Comparison of ENCODE assay signal across 27 cellular contexts in genomic region chr17:74491645-74492044, GRCh38. TPM values are rescaled to one million over a fixed set of nuclear protein-coding genes. Genes with fewer than 3 reads are reported as not detected.
DNase-seq lines count a peak whose midpoint lies in the region; ATAC-seq and TF ChIP-seq lines count a peak whose summit lies in the region.
"Had no signal": no experiment of that assay in that cellular context is flagged by ENCODE, and none has a peak within 500 bp of the region (broad histone marks: within the 10 kb centered on the region; RNA-seq: fewer than 3 reads in every experiment).

No MANE protein-coding gene starts in this region.

- peaks cover 0 to 3% (median 0%) of the 10 kb centered on the region in 7 donors for H3K9me3 Mint-ChIP-seq in CD14-positive monocyte
- peaks cover 0 to 6% (median 0%) of the 10 kb centered on the region in 11 donors for H3K9me3 Mint-ChIP-seq in naive thymus-derived CD4-positive, alpha-beta T cell
- peaks cover 0 to 12% of the 10 kb centered on the region in 2 donors for H3K9me3 Mint-ChIP-seq in stimulated activated naive CD8-positive, alpha-beta T cell treated with anti-CD3 and anti-CD28 coated beads, Interleukin-15, amount 100 ng/mL, for 72 hours

- H3K9me3 ChIP-seq in Peyer's patch (no peaks in the 10 kb centered on the region), HAP-1 (no peaks in the 10 kb centered on the region)
- no peaks in the 10 kb centered on the region for H3K9me3 ChIP-seq in naive thymus-derived CD4-positive, alpha-beta T cell (ENCODE audit: control insufficient read depth in 2 of 3, low read length in 3 of 3)
- H3K9me3 ChIP-seq: esophagus squamous epithelium, gastrocnemius medialis, psoas muscle, thoracic aorta had no signal

- H3K36me3 Mint-ChIP-seq in CD14-positive monocyte = peaks cover 30 to 31% of the 10 kb centered on the region in 2 donors
- peaks cover 0 to 26% (median 4%) of the 10 kb centered on the region in 5 donors for H3K36me3 Mint-ChIP-seq in naive thymus-derived CD4-positive, alpha-beta T cell
- H3K36me3 Mint-ChIP-seq: brain had no signal

- H3K27ac ChIP-seq in Peyer's patch = no peak overlapping the region
- H3K27ac ChIP-seq in naive thymus-derived CD4-positive, alpha-beta T cell (ENCODE audit: low read depth, low read length) = no peak overlapping the region
- H3K27ac ChIP-seq: esophagus squamous epithelium, PC-9, psoas muscle, skin epidermis, thoracic aorta, VCaP had no signal

- peaks cover 0 to 5% (median 1%) of the 10 kb centered on the region in 3 donors for H3K27me3 Mint-ChIP-seq in CD14-positive monocyte (ENCODE audit: low read depth in 3 of 3)
- H3K27me3 Mint-ChIP-seq in naive thymus-derived CD4-positive, alpha-beta T cell = peaks cover 0 to 8% (median 0%) of the 10 kb centered on the region in 5 donors
- no peaks in the 10 kb centered on the region for H3K27me3 Mint-ChIP-seq in stimulated activated naive CD8-positive, alpha-beta T cell treated with anti-CD3 and anti-CD28 coated beads, Interleukin-15, amount 100 ng/mL, for 72 hours
- H3K27me3 Mint-ChIP-seq: stimulated activated memory B cell treated with anti-CD40 and anti-IgM and Interleukin-4, amounts not matched to agents 10 μg/mL and 1 μg/mL and 100 μg/mL, for 72 hours had no signal

- ATAC-seq in naive thymus-derived CD4-positive, alpha-beta T cell = peak; percentile 46
- no peak for ATAC-seq in GM18907 (IDR thresholded peaks at IDR 0.05; ENCODE audit: unreplicated experiment)
- ATAC-seq in stimulated activated naive CD8-positive, alpha-beta T cell treated with anti-CD3 and anti-CD28 coated beads, Interleukin-15, amount 100 ng/mL, for 72 hours = no peak
- ATAC-seq: gastrocnemius medialis; stimulated activated memory B cell treated with anti-CD40 and anti-IgM and Interleukin-4, amounts not matched to agents 10 μg/mL and 1 μg/mL and 100 μg/mL, for 72 hours had no signal

- in situ Hi-C loops in GM13976 (cut with MboI; ENCODE audit: low sequenced_read_pairs, unreplicated experiment) (no loop called here), HAP-1 (cut with MboI; ENCODE audit: low sequenced_read_pairs) (no loop called here)

- POLR2A ChIA-PET in naive thymus-derived CD4-positive, alpha-beta T cell (lab: Charles Lee) = no interaction called here

- TF ChIP-seq CTCF in CD14-positive monocyte (IDR thresholded peaks at IDR 0.05) (no peak), GM13976 (IDR thresholded peaks at IDR 0.05; ENCODE audit: borderline replicate concordance, control extremely low read depth, extremely low read depth, insufficient read depth, missing control alignments) (no peak), Peyer's patch (IDR thresholded peaks at IDR 0.05) (no peak)

- intact Hi-C loops in CD14-positive monocyte (cut with micrococcal nuclease) = loop anchor here (2.0 to 5.0 kb wide), 5 partner anchors 25 to 114 kb away; partner anchors contain the start of genes CD300A (in 1 of the 2) and CD300LB (in 1 of the 2)
- intact Hi-C loops in naive thymus-derived CD4-positive, alpha-beta T cell (cut with micrococcal nuclease) = loop anchor here (2.0 to 10.0 kb wide), 3 partner anchors 57 to 289 kb away; partner anchors contain the start of genes GPRC5C (in 1 of the 2) and RPL38 (in 1 of the 2)

- no peak overlapping the region for H3K4me3 ChIP-seq in Peyer's patch
- H3K4me3 ChIP-seq in naive thymus-derived CD4-positive, alpha-beta T cell (ENCODE audit: low read length) = no peak overlapping the region
- no peak overlapping the region for H3K4me3 ChIP-seq in HAP-1
- H3K4me3 ChIP-seq: esophagus squamous epithelium, gastrocnemius medialis, lung, PC-9, psoas muscle, skin epidermis, thoracic aorta had no signal

- H3K27ac Mint-ChIP-seq in CD14-positive monocyte = peak overlapping the region in 6 of 7 donors; percentile 53 to 91 (median 82)
- no peak overlapping the region for H3K27ac Mint-ChIP-seq in naive thymus-derived CD4-positive, alpha-beta T cell
- H3K27ac Mint-ChIP-seq in stimulated activated naive CD8-positive, alpha-beta T cell treated with anti-CD3 and anti-CD28 coated beads, Interleukin-15, amount 100 ng/mL, for 72 hours = no peak overlapping the region
- H3K27ac Mint-ChIP-seq: endodermal cell; stimulated activated memory B cell treated with anti-CD40 and anti-IgM and Interleukin-4, amounts not matched to agents 10 μg/mL and 1 μg/mL and 100 μg/mL, for 72 hours; T-helper 1 cell treated with Interleukin-12 subunit alpha and Interleukin-12 subunit beta and Interleukin-4 antibody, amounts not matched to agents 30 μg/mL and 1 μg/mL, for 36 hours had no signal

- H3K4me1 ChIP-seq in Peyer's patch (no peaks in the 10 kb centered on the region), HAP-1 (no peaks in the 10 kb centered on the region)
- H3K4me1 ChIP-seq in naive thymus-derived CD4-positive, alpha-beta T cell (ENCODE audit: control insufficient read depth in 2 of 2, insufficient read depth in 2 of 2, low read length in 2 of 2) = peaks cover 0 to 10% of the 10 kb centered on the region in 2 donors
- H3K4me1 ChIP-seq: esophagus squamous epithelium had no signal

- H3K4me3 Mint-ChIP-seq in CD14-positive monocyte = no peak overlapping the region
- H3K4me3 Mint-ChIP-seq in naive thymus-derived CD4-positive, alpha-beta T cell = no peak overlapping the region
- H3K4me3 Mint-ChIP-seq in stimulated activated naive CD8-positive, alpha-beta T cell treated with anti-CD3 and anti-CD28 coated beads, Interleukin-15, amount 100 ng/mL, for 72 hours = no peak overlapping the region
- H3K4me3 Mint-ChIP-seq: brain; endodermal cell; stimulated activated memory B cell treated with anti-CD40 and anti-IgM and Interleukin-4, amounts not matched to agents 10 μg/mL and 1 μg/mL and 100 μg/mL, for 72 hours; T-helper 1 cell treated with Interleukin-12 subunit alpha and Interleukin-12 subunit beta and Interleukin-4 antibody, amounts not matched to agents 30 μg/mL and 1 μg/mL, for 36 hours had no signal

- H3K4me1 Mint-ChIP-seq in CD14-positive monocyte = peaks cover 30% of the 10 kb centered on the region
- H3K4me1 Mint-ChIP-seq in naive thymus-derived CD4-positive, alpha-beta T cell = peaks cover 0 to 22% (median 2%) of the 10 kb centered on the region in 7 donors
- no peaks in the 10 kb centered on the region for H3K4me1 Mint-ChIP-seq in stimulated activated naive CD8-positive, alpha-beta T cell treated with anti-CD3 and anti-CD28 coated beads, Interleukin-15, amount 100 ng/mL, for 72 hours
- H3K4me1 Mint-ChIP-seq: endodermal cell; stimulated activated memory B cell treated with anti-CD40 and anti-IgM and Interleukin-4, amounts not matched to agents 10 μg/mL and 1 μg/mL and 100 μg/mL, for 72 hours had no signal

- CTCF ChIA-PET in naive thymus-derived CD4-positive, alpha-beta T cell (lab: Charles Lee) = interaction anchor here (1.1 to 1.4 kb wide), 3 partner anchors 35 to 122 kb away, joined by 4 to 5 read pairs (median 5); no protein-coding TSS in a partner anchor

- no peaks in the 10 kb centered on the region for H3K36me3 ChIP-seq in Peyer's patch
- H3K36me3 ChIP-seq in naive thymus-derived CD4-positive, alpha-beta T cell (ENCODE audit: control insufficient read depth in 2 of 3, insufficient read depth in 3 of 3, low read length in 3 of 3) = no peaks in the 10 kb centered on the region
- no peaks in the 10 kb centered on the region for H3K36me3 ChIP-seq in HAP-1 (replicated peaks)
- H3K36me3 ChIP-seq: esophagus squamous epithelium, gastrocnemius medialis, thoracic aorta had no signal

- TF ChIP-seq POLR2A in Peyer's patch (IDR thresholded peaks at IDR 0.05) = no peak

- DNase-seq in CD14-positive monocyte (ENCODE audit: low spot score) = peak; percentile 78
- peak; percentile 5 for DNase-seq in GM13976 (ENCODE audit: low spot score)
- DNase-seq in Peyer's patch = peak in 2 of 3 donors; percentile 15 to 42
- peak in 1 of 9 donors; percentile 13 for DNase-seq in naive thymus-derived CD4-positive, alpha-beta T cell
- no peak for DNase-seq in NCI-H2029 treated with DMSO at 0.1 percent for 48 hours (lab: John Stamatoyannopoulos, UW)
- no peak for DNase-seq in HAP-1 (ENCODE audit: low spot score in 2 of 2)
- DNase-seq in stimulated activated naive CD8-positive, alpha-beta T cell treated with anti-CD3 and anti-CD28 coated beads, Interleukin-15, amount 100 ng/mL, for 72 hours = no peak
- DNase-seq: activated CD4-positive, alpha-beta T cell treated with anti-CD3 and anti-CD28 coated beads, Interleukin-2, amount 50 U/mL, for 1 hour; activated gamma-delta T cell treated with Interleukin-2 at 50 U/mL for 16 hours; activated T-cell treated with anti-CD3 and anti-CD28 coated beads for 4 hours; endodermal cell; esophagus squamous epithelium; gastrocnemius medialis; hippocampal formation; NCI-H146; NCI-H774; PC-9; psoas muscle; stimulated activated CD4-positive, alpha-beta T cell treated with anti-CD3 and anti-CD28 coated beads, Interleukin-1b, Interleukin-23, amount 100 ng/mL, for 48 hours had no signal

- H3K27me3 ChIP-seq in Peyer's patch (no peaks in the 10 kb centered on the region), HAP-1 (ENCODE audit: low read depth) (no peaks in the 10 kb centered on the region)
- no peaks in the 10 kb centered on the region for H3K27me3 ChIP-seq in naive thymus-derived CD4-positive, alpha-beta T cell (ENCODE audit: control insufficient read depth in 2 of 2, insufficient read depth in 2 of 2, low read length in 2 of 2)
- H3K27me3 ChIP-seq: gastrocnemius medialis had no signal

RNA-seq across cellular contexts. Expression of gene CD300A, which starts 25.2 kb away (rescaled TPM):
- polyA plus RNA-seq in CD14-positive monocyte = 100 to 1,000 TPM; 212 to 222 TPM
- total RNA-seq in Peyer's patch = 10 to 100 TPM in 1 of 4 donors, 1 to 10 TPM in 3; 1.1 to 61.1 (median 6.8) TPM
- 10 to 100 TPM in 2 of 5 experiments, 1 to 10 TPM in 3; 5.0 to 52.4 (median 6.8) TPM for total RNA-seq in naive thymus-derived CD4-positive, alpha-beta T cell
- 1 to 10 TPM; 5.8 to 9.5 TPM for polyA plus RNA-seq in naive thymus-derived CD4-positive, alpha-beta T cell
- total RNA-seq: endodermal cell, PC-9 had no signal

RNA-seq across cellular contexts. Expression of gene CD300LB, which starts 39.6 kb away (rescaled TPM):
- polyA plus RNA-seq in CD14-positive monocyte = 100 to 1,000 TPM in 1 of 2 donors, 10 to 100 TPM in 1; 88.0 to 102 TPM
- not detected for total RNA-seq in Peyer's patch
- 10 to 100 TPM in 1 of 5 experiments, 1 to 10 TPM in 1, under 1 TPM in 2, not detected in 1; 0.27 to 23.9 (median 2.0) TPM for total RNA-seq in naive thymus-derived CD4-positive, alpha-beta T cell
- not detected for polyA plus RNA-seq in naive thymus-derived CD4-positive, alpha-beta T cell
- total RNA-seq: endodermal cell, PC-9 had no signal

RNA-seq across cellular contexts. Expression of gene CD300C, which starts 54.3 kb away (rescaled TPM):
- polyA plus RNA-seq in CD14-positive monocyte = 100 to 1,000 TPM in 1 of 2 donors, 10 to 100 TPM in 1; 93.1 to 141 TPM
- total RNA-seq in Peyer's patch = not detected
- 10 to 100 TPM in 1 of 5 experiments, 1 to 10 TPM in 1, under 1 TPM in 3; 0.22 to 20.5 (median 0.58) TPM for total RNA-seq in naive thymus-derived CD4-positive, alpha-beta T cell
- polyA plus RNA-seq in naive thymus-derived CD4-positive, alpha-beta T cell = not detected
- total RNA-seq: endodermal cell, PC-9 had no signal

RNA-seq across cellular contexts. Expression of gene GPRC5C, which starts 59.8 kb away (rescaled TPM):
- 1 to 10 TPM in 1 of 2 donors, under 1 TPM in 1; 0.47 to 1.9 TPM for polyA plus RNA-seq in CD14-positive monocyte
- 100 to 1,000 TPM in 2 of 4 donors, 10 to 100 TPM in 2; 61.1 to 173 (median 107) TPM for total RNA-seq in Peyer's patch
- 1 to 10 TPM in 1 of 5 experiments, under 1 TPM in 2, not detected in 2; 0.13 to 1.9 (median 0.29) TPM for total RNA-seq in naive thymus-derived CD4-positive, alpha-beta T cell
- not detected for polyA plus RNA-seq in naive thymus-derived CD4-positive, alpha-beta T cell

Comparison
In these comparisons a context has a peak if more than half of its experiments do, and no peak if none do; other contexts are left out.
1. DNase-seq: peak in CD14-positive monocyte (single experiment), GM13976 (single experiment) and Peyer's patch (2 of 3); none in NCI-H2029 treated with DMSO at 0.1 percent for 48 hours (single experiment), HAP-1 (0 of 2) and stimulated activated naive CD8-positive, alpha-beta T cell treated with anti-CD3 and anti-CD28 coated beads, Interleukin-15, amount 100 ng/mL, for 72 hours (0 of 2).
2. H3K27ac Mint-ChIP-seq: peak in CD14-positive monocyte (6 of 7); none in naive thymus-derived CD4-positive, alpha-beta T cell (0 of 9) and stimulated activated naive CD8-positive, alpha-beta T cell treated with anti-CD3 and anti-CD28 coated beads, Interleukin-15, amount 100 ng/mL, for 72 hours (0 of 2).